29 cellular contexts compared by ENCODE assay signal in the genomic region with DNA sequence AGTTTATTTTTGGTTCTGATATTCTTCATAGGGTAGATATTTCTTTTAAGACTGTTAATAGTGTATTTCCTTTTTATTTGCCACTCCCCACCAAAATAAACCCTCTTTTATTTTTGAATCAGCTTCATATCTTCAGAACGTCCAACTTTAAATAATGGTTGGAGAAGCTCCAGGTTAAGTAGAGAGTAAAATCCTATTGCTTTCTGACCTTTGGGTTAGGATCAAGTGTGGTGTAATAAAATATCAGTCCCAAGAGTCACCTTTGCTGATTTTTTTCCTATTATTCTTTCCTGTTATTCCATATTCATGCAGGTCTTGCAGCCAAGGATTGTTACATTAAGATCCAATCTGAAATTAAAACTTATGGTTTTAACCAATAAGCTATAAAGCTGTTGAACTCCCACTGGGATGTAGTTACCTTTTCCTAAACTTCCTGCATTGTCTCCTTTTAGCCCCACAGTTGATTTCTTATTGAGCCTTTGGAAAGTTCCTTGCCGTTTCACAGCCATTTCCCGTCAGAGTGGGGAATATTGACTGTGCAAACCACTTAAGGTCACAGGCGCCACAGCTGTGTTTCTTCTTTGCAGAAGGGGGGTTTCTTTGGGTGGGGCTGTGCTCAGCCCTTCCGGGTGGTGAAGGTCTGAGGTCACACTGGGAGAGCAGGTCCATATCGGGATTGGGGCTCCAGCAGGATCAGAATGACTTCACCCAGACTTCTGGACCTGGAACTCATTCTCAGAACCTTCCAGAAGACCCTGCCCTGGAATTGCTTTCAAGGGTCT.
"Had no signal": no experiment of that assay in that cellular context is flagged by ENCODE, and none has a peak within 500 bp of the region (broad histone marks: within the 10 kb centered on the region; RNA-seq: fewer than 3 reads in every experiment).

No MANE protein-coding gene starts in this region.

- H3K9me3 ChIP-seq: psoas muscle, SK-N-SH, suprapubic skin had no signal

- H3K27ac ChIP-seq: esophagus squamous epithelium, hepatocyte, parathyroid adenoma, psoas muscle, suprapubic skin, tibial artery, WERI-Rb-1 had no signal

- H3K79me2 ChIP-seq: hepatocyte, parathyroid adenoma had no signal

- H3K27me3 ChIP-seq: esophagus squamous epithelium, hepatocyte, spleen, suprapubic skin, tibial artery had no signal

- H3K4me2 ChIP-seq: hepatocyte, SK-N-SH had no signal

- H3K4me1 ChIP-seq: parathyroid adenoma, suprapubic skin had no signal

- H3K9ac ChIP-seq: parathyroid adenoma, SK-N-SH had no signal

- DNase-seq: activated CD4-positive, alpha-beta memory T cell treated with anti-CD3 and anti-CD28 coated beads, Interleukin-2, amount 10 ng/mL, durations not matched to agents 7 days and 5 days; activated CD4-positive, alpha-beta T cell treated with anti-CD3 and anti-CD28 coated beads, Interleukin-2, amount 10 ng/mL, durations not matched to agents 24 days and 14 days; activated naive CD8-positive, alpha-beta T cell treated with anti-CD3 and anti-CD28 coated beads, Interleukin-2, amount 50 U/mL, for 24 hours; activated T-cell treated with anti-CD3 and anti-CD28 coated beads, Interleukin-2, amount 50 U/mL, for 4 hours; amygdala; dermis blood vessel endothelial cell; effector CD4-positive, alpha-beta T cell; esophagus squamous epithelium; foreskin melanocyte; islet precursor cell; mammary epithelial cell; naive B cell; nucleus accumbens; psoas muscle; SK-N-SH; spleen; stimulated activated naive CD4-positive, alpha-beta T cell; SW 1271; T-helper 17 cell; T1000; tibial artery; WERI-Rb-1 had no signal

- H2AFZ ChIP-seq: hepatocyte, parathyroid adenoma had no signal

- H3K36me3 ChIP-seq: esophagus squamous epithelium, suprapubic skin, WERI-Rb-1 had no signal

- FAIRE-seq: bronchial epithelial cell, colon had no signal

- ATAC-seq: activated CD4-positive, CD25-positive, alpha-beta regulatory T cell treated with anti-CD3 and anti-CD28 coated beads, Interleukin-2, amount 50 U/mL, for 24 hours; activated naive CD8-positive, alpha-beta T cell treated with anti-CD3 and anti-CD28 coated beads, Interleukin-2, amount 50 U/mL, for 24 hours; activated T-cell treated with anti-CD3 and anti-CD28 coated beads, Interleukin-2, amount 50 U/mL, for 4 hours; activated T-helper 17 cell treated with anti-CD3 and anti-CD28 coated beads, Interleukin-2, amount 50 U/mL, for 72 hours; T-helper 17 cell had no signal

- H3K4me3 ChIP-seq: esophagus squamous epithelium, hepatocyte, psoas muscle, spleen, suprapubic skin, tibial artery had no signal
